17 cellular contexts compared by ENCODE assay signal in the genomic region with DNA sequence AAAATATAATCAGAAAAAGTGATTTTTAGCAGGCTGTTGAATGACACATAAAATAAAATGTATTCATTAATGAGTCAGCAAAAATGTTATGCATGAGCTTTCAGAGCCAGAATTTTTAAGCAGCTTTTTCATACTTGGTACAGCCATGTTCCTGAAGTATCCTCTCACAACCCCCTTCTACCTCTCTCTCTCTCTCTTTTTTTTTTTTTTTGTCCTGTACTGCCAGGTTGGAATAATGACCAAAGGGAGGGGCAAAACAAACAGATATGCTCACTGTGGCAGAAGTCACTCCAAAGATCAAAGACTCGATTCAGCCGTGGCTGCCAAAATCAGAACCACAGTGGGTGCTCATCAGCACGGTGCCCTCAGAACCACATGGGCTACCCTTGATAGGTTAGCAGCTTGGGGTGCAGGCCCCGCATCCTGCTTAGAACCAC.
DNase-seq lines count a peak whose midpoint lies in the region; ATAC-seq and TF ChIP-seq lines count a peak whose summit lies in the region.
"Had no signal": no experiment of that assay in that cellular context is flagged by ENCODE, and none has a peak within 500 bp of the region (broad histone marks: within the 10 kb centered on the region; RNA-seq: fewer than 3 reads in every experiment).

No MANE protein-coding gene starts in this region.

- TF ChIP-seq CTCF in SK-N-SH (IDR thresholded peaks at IDR 0.05) (no peak), spleen (IDR thresholded peaks at IDR 0.05 in 8 of 11, conservative IDR thresholded peaks at IDR 0.05 in 3 of 11) (no peak)

- H3K4me2 ChIP-seq in SK-N-SH (no peak overlapping the region), skeletal muscle satellite cell (ENCODE audit: low read length) (peak overlapping the region; percentile 33)

- no peak overlapping the region for H2AFZ ChIP-seq in SK-N-SH (ENCODE audit: low read depth)

- no peak overlapping the region for H3K4me3 ChIP-seq in SK-N-SH (ENCODE audit: low read depth in 2 of 2, low read length in 1 of 2)
- H3K4me3 ChIP-seq in skeletal muscle satellite cell (ENCODE audit: low read length): peak overlapping the region; percentile 7
- H3K4me3 ChIP-seq in spleen: no peak overlapping the region
- H3K4me3 ChIP-seq: esophagus muscularis mucosa, vagina had no signal

- intact Hi-C loops in spleen (cut with DNase I; ENCODE audit: low total_unique reads): no loop called here

- no peaks in the 10 kb centered on the region for H3K79me2 ChIP-seq in SK-N-SH (ENCODE audit: insufficient read depth)

- POLR2A ChIA-PET in SK-N-SH (lab: Yijun Ruan, JAX): no interaction called here

- H3K27ac ChIP-seq in SK-N-SH (ENCODE audit: low read depth in 2 of 2, low read length in 1 of 2) (no peak overlapping the region; a peak in 1 of 4 replicates), spleen (no peak overlapping the region)
- H3K27ac ChIP-seq: esophagus muscularis mucosa, vagina had no signal

- no peak for TF ChIP-seq EP300 in SK-N-SH (IDR thresholded peaks at IDR 0.05; ENCODE audit: borderline replicate concordance in 1 of 2, low read depth in 1 of 2, low read length in 1 of 2)

- ATAC-seq in SK-N-SH treated with all-trans-retinoic acid at 6 μM for 48 hours (no peak), HG02884 (IDR thresholded peaks at IDR 0.05; ENCODE audit: unreplicated experiment) (no peak)
- ATAC-seq: T-cell had no signal

- H3K27me3 ChIP-seq in SK-N-SH (ENCODE audit: insufficient read depth) (no peaks in the 10 kb centered on the region), skeletal muscle satellite cell (ENCODE audit: control insufficient read depth, insufficient read depth, low read length) (no peaks in the 10 kb centered on the region), spleen (replicated peaks in 1 of 7) (no peaks in the 10 kb centered on the region)
- H3K27me3 ChIP-seq: esophagus muscularis mucosa, vagina had no signal

- H3K4me1 ChIP-seq in SK-N-SH (ENCODE audit: control insufficient read depth in 1 of 2, insufficient read depth in 2 of 2, low read depth in 1 of 2, low read length in 1 of 2): no peaks in the 10 kb centered on the region; a peak in 2 of 4 replicates
- H3K4me1 ChIP-seq in skeletal muscle satellite cell (ENCODE audit: control insufficient read depth, insufficient read depth, low read length): peaks cover 15% of the 10 kb centered on the region
- peaks cover 0 to 14% (median 0%) of the 10 kb centered on the region in 6 donors for H3K4me1 ChIP-seq in spleen
- H3K4me1 ChIP-seq: vagina had no signal

- no peak for TF ChIP-seq RAD21 in SK-N-SH (IDR thresholded peaks at IDR 0.05; ENCODE audit: low read length)

- H3K9ac ChIP-seq in SK-N-SH: no peak overlapping the region
- no peak overlapping the region for H3K9ac ChIP-seq in skeletal muscle satellite cell (ENCODE audit: low read depth, low read length)

- TF ChIP-seq POLR2A in spleen (IDR thresholded peaks at IDR 0.05): no peak

- WGBS in SK-N-SH (ENCODE audit: low lambda C conversion rate): 65% methylated on average over 4 of the region's 4 CpGs
- 53 to 73% (median 58%) methylated on average over 4 of the region's 4 CpGs for WGBS in spleen, 5 donors

- no peaks in the 10 kb centered on the region for H4K20me1 ChIP-seq in SK-N-SH (ENCODE audit: insufficient read depth)

- no peaks in the 10 kb centered on the region for H3K36me3 ChIP-seq in SK-N-SH (replicated peaks in 1 of 2; ENCODE audit: control insufficient read depth in 1 of 2, insufficient read depth in 2 of 2, low read length in 1 of 2)
- no peaks in the 10 kb centered on the region for H3K36me3 ChIP-seq in skeletal muscle satellite cell (ENCODE audit: insufficient read depth, low read length)
- H3K36me3 ChIP-seq in spleen: no peaks in the 10 kb centered on the region
- H3K36me3 ChIP-seq: esophagus muscularis mucosa, vagina had no signal

- H3F3A ChIP-seq in SK-N-SH (replicated peaks; ENCODE audit: insufficient read depth): no peaks in the 10 kb centered on the region

- CTCF ChIA-PET in SK-N-SH (lab: Yijun Ruan, JAX): no interaction called here

- no peaks in the 10 kb centered on the region for H3K9me2 ChIP-seq in SK-N-SH

- DNase-seq in SK-N-SH: no peak
- DNase-seq in SW480 (ENCODE audit: low spot score): peak; percentile 80
- peak; percentile 28 for DNase-seq in fibroblast of peridontal ligament (ENCODE audit: extremely low read depth)
- DNase-seq in spleen: no peak
- no peak for DNase-seq in NCI-H187 treated with DMSO at 0.1 percent for 48 hours (lab: John Stamatoyannopoulos, UW)
- DNase-seq: activated naive CD8-positive, alpha-beta T cell treated with anti-CD3 and anti-CD28 coated beads, Interleukin-2, amount 10 ng/mL, durations not matched to agents 7 days and 5 days; COR-L47; cortex of kidney; mesendoderm; NCI-H1436 treated with DMSO at 0.1 percent for 48 hours; nucleus accumbens had no signal

- H3K9me3 ChIP-seq in SK-N-SH: no peaks in the 10 kb centered on the region
- no peaks in the 10 kb centered on the region for H3K9me3 ChIP-seq in skeletal muscle satellite cell (replicated peaks; ENCODE audit: low read length)
- H3K9me3 ChIP-seq in spleen: no peaks in the 10 kb centered on the region
- H3K9me3 ChIP-seq: esophagus muscularis mucosa, vagina had no signal

TF ChIP-seq in SK-N-SH, 30 proteins besides CTCF, POLR2A, EP300 and RAD21:
- TF ChIP-seq MEF2A (IDR thresholded peaks at IDR 0.05; ENCODE audit: borderline replicate concordance, low read depth) (no peak), JUND (IDR thresholded peaks at IDR 0.05) (no peak), FOSL2 (IDR thresholded peaks at IDR 0.05; ENCODE audit: borderline replicate concordance, low read depth) (peak; percentile 18; the same call in 1 of the 2 replicates), TEAD4 (IDR thresholded peaks at IDR 0.05; ENCODE audit: borderline replicate concordance, insufficient read depth) (no peak)

TF ChIP-seq in SK-N-SH treated with all-trans-retinoic acid at 6 μM for 48 hours, 23 proteins besides CTCF, POLR2A, EP300 and RAD21:
- TF ChIP-seq, protein P1, sequence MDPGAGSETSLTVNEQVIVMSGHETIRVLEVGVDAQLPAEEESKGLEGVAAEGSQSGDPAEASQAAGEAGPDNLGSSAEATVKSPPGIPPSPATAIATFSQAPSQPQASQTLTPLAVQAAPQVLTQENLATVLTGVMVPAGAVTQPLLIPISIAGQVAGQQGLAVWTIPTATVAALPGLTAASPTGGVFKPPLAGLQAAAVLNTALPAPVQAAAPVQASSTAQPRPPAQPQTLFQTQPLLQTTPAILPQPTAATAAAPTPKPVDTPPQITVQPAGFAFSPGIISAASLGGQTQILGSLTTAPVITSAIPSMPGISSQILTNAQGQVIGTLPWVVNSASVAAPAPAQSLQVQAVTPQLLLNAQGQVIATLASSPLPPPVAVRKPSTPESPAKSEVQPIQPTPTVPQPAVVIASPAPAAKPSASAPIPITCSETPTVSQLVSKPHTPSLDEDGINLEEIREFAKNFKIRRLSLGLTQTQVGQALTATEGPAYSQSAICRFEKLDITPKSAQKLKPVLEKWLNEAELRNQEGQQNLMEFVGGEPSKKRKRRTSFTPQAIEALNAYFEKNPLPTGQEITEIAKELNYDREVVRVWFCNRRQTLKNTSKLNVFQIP (CRISPR knock-in tag; IDR thresholded peaks at IDR 0.05; ENCODE audit: borderline replicate concordance, low read depth): no peak
- TF ChIP-seq PPARA (CRISPR knock-in tag; IDR thresholded peaks at IDR 0.05; ENCODE audit: borderline replicate concordance): no peak

Comparison
In these comparisons a context has a peak if more than half of its experiments do, and no peak if none do; other contexts are left out.
1. DNase-seq: peak in SW480 (single experiment) and fibroblast of peridontal ligament (single experiment); none in SK-N-SH (single experiment), spleen (single experiment) and NCI-H187 treated with DMSO at 0.1 percent for 48 hours (single experiment).